Comparison of ENCODE assay signal across 26 cellular contexts in the genomic region with DNA sequence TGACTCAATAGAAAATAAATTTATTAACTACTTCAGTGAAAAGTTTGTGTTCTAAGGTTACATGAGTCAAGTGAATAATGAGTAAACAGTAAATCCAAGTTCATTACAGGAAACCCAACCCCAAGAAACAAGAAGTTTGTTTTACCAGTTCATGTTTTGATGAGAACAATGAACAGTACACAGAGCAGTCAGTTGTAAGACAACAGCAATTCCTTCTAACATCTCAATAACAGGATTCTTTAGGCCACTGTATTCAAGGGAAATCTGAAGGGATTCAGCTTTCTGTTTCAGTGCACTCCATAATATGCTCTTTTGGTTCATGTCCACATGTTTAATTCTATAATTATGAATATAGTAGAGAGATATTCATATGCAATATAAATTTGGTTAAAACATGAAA. TPM values are rescaled to one million over a fixed set of nuclear protein-coding genes. Genes with fewer than 3 reads are reported as not detected.
A peak's percentile ranks its signal among the peaks of the same experiment; 100 is the strongest.
DNase-seq lines count a peak whose midpoint lies in the region; ATAC-seq, FAIRE-seq and TF ChIP-seq lines count a peak whose summit lies in the region.
"Had no signal": no experiment of that assay in that cellular context is flagged by ENCODE, and none has a peak within 500 bp of the region (broad histone marks: within the 10 kb centered on the region; RNA-seq: fewer than 3 reads in every experiment).

No MANE protein-coding gene starts in this region.

- intact Hi-C loops in PC-3 (cut with micrococcal nuclease): no loop called here
- intact Hi-C loops in HepG2 (cut with micrococcal nuclease; ENCODE audit: unreplicated experiment): no loop called here

- H2AFZ ChIP-seq in PC-3 (ENCODE audit: low read length) (no peak overlapping the region), osteoblast (ENCODE audit: low read length) (no peak overlapping the region), HepG2 (ENCODE audit: low read length) (no peak overlapping the region)
- H2AFZ ChIP-seq: GM23248 had no signal

- no peak overlapping the region for H3K4me3 Mint-ChIP-seq in activated T-cell treated with anti-CD3 and anti-CD28 coated beads, Interleukin-2, amount 50 U/mL, for 4 hours
- H3K4me3 Mint-ChIP-seq: CD14-positive monocyte; CD4-positive, alpha-beta T cell; CD8-positive, alpha-beta memory T cell had no signal

- no peak overlapping the region for H3K4me3 ChIP-seq in PC-3 (ENCODE audit: low read length)
- no peak overlapping the region for H3K4me3 ChIP-seq in osteoblast (ENCODE audit: insufficient read depth, low read length)
- no peak overlapping the region for H3K4me3 ChIP-seq in HepG2 (replicated peaks in 1 of 3; ENCODE audit: insufficient read depth in 1 of 3, low read depth in 2 of 3, low read length in 3 of 3)
- H3K4me3 ChIP-seq in HAP-1: no peak overlapping the region
- H3K4me3 ChIP-seq: A549; BLaER1 treated with 17β-estradiol and CSF1 and Interleukin-3, amounts not matched to agents 10 nM and 100 nM; GM23248 had no signal

- ATAC-seq in PC-3: peak; percentile 89
- ATAC-seq in activated T-cell treated with anti-CD3 and anti-CD28 coated beads, Interleukin-2, amount 50 U/mL, for 4 hours: no peak
- ATAC-seq in HepG2: no peak
- ATAC-seq: A549, HCT116 had no signal

- POLR2A ChIA-PET in PC-3 (lab: Charles Lee; ENCODE audit: unreplicated experiment) (no interaction called here), HepG2 (lab: Yijun Ruan, JAX) (no interaction called here)

- DNase-seq in COLO829 (ENCODE audit: low spot score) (peak; percentile 35), PC-3 (no peak), osteoblast (ENCODE audit: insufficient read length, low spot score, missing footprints) (peak; percentile 17), HepG2 (ENCODE audit: low spot score) (no peak), HAP-1 (ENCODE audit: low spot score in 2 of 2) (no peak)
- DNase-seq in activated T-cell treated with anti-CD3 and anti-CD28 coated beads, Interleukin-2, amount 50 U/mL, for 4 hours: no peak
- DNase-seq: 8988T; ACHN; AML-193; BE2C; Calu3; CD4-positive, alpha-beta T cell; CD8-positive, alpha-beta memory T cell; COR-L47; DMS53; DMS79 treated with DMSO at 0.1 percent for 48 hours; GF-D8; GM23248; H7 had no signal

- H3K9me3 Mint-ChIP-seq in activated T-cell treated with anti-CD3 and anti-CD28 coated beads, Interleukin-2, amount 50 U/mL, for 4 hours: no peaks in the 10 kb centered on the region
- H3K9me3 Mint-ChIP-seq: CD4-positive, alpha-beta T cell; CD8-positive, alpha-beta memory T cell had no signal

- no peak overlapping the region for H3K9ac ChIP-seq in PC-3 (ENCODE audit: low read length)
- no peak overlapping the region for H3K9ac ChIP-seq in HepG2 (ENCODE audit: insufficient read depth, low read depth, low read length)
- H3K9ac ChIP-seq: BLaER1 treated with 17β-estradiol and CSF1 and Interleukin-3, amounts not matched to agents 10 nM and 100 nM; GM23248 had no signal

- H3K4me1 Mint-ChIP-seq in activated T-cell treated with anti-CD3 and anti-CD28 coated beads, Interleukin-2, amount 50 U/mL, for 4 hours (ENCODE audit: low read depth): no peaks in the 10 kb centered on the region
- H3K4me1 Mint-ChIP-seq: CD14-positive monocyte had no signal

- H4K20me1 ChIP-seq in PC-3 (ENCODE audit: low read length) (no peaks in the 10 kb centered on the region), osteoblast (ENCODE audit: insufficient read depth, low read length) (no peaks in the 10 kb centered on the region), HepG2 (ENCODE audit: insufficient read depth, low read length) (no peaks in the 10 kb centered on the region)

- BruUV-seq in PC-3 (replicated peaks; lab: Mats Ljungman, UMichigan) (no TSS peak), HepG2 (replicated peaks; lab: Mats Ljungman, UMichigan) (no TSS peak)

- no peaks in the 10 kb centered on the region for H3K27me3 ChIP-seq in PC-3 (ENCODE audit: low read length)
- H3K27me3 ChIP-seq in osteoblast (ENCODE audit: insufficient read depth, low read length): no peaks in the 10 kb centered on the region
- no peaks in the 10 kb centered on the region for H3K27me3 ChIP-seq in HepG2 (ENCODE audit: control insufficient read depth in 1 of 2, insufficient read depth in 2 of 2, low read length in 2 of 2)
- no peaks in the 10 kb centered on the region for H3K27me3 ChIP-seq in HAP-1 (ENCODE audit: low read depth)
- H3K27me3 ChIP-seq: BE2C; BLaER1 treated with 17β-estradiol and CSF1 and Interleukin-3, amounts not matched to agents 10 nM and 100 nM had no signal

- H3K27ac ChIP-seq in PC-3 (ENCODE audit: low read length): no peak overlapping the region
- no peak overlapping the region for H3K27ac ChIP-seq in osteoblast (ENCODE audit: low read depth, low read length)
- no peak overlapping the region for H3K27ac ChIP-seq in HepG2 (ENCODE audit: extremely low read length, insufficient read depth, low read length)
- H3K27ac ChIP-seq: A549; BLaER1 treated with 17β-estradiol and CSF1 and Interleukin-3, amounts not matched to agents 10 nM and 100 nM; GM23248 had no signal

- no peaks in the 10 kb centered on the region for H3K9me2 ChIP-seq in PC-3 (replicated peaks; ENCODE audit: low read length)

- H3K27me3 Mint-ChIP-seq in activated T-cell treated with anti-CD3 and anti-CD28 coated beads, Interleukin-2, amount 50 U/mL, for 4 hours (ENCODE audit: low read depth): no peaks in the 10 kb centered on the region
- H3K27me3 Mint-ChIP-seq: CD4-positive, alpha-beta T cell; CD8-positive, alpha-beta memory T cell had no signal

- TF ChIP-seq EP300 in HepG2 (IDR thresholded peaks at IDR 0.05; ENCODE audit: low read depth in 2 of 2, low read length in 2 of 2) (no peak), HepG2 (CRISPR knock-in tag; IDR thresholded peaks at IDR 0.05; ENCODE audit: borderline replicate concordance) (no peak)

- H3K36me3 ChIP-seq in PC-3 (ENCODE audit: low read depth, low read length) (peaks cover 3% of the 10 kb centered on the region; the same call in 1 of the 2 replicates), osteoblast (ENCODE audit: insufficient read depth, low read length) (peaks cover 23% of the 10 kb centered on the region), HepG2 (replicated peaks in 1 of 2; ENCODE audit: control insufficient read depth in 1 of 2, insufficient read depth in 2 of 2, low read length in 2 of 2) (peaks cover 0 to 11% of the 10 kb centered on the region in 2 experiments; a peak in 2 of 5 replicates), HAP-1 (replicated peaks) (peaks cover 37% of the 10 kb centered on the region)

- H3K79me2 ChIP-seq in PC-3 (ENCODE audit: low read length): no peaks in the 10 kb centered on the region
- no peaks in the 10 kb centered on the region for H3K79me2 ChIP-seq in osteoblast (ENCODE audit: insufficient read depth, low read length)
- H3K79me2 ChIP-seq in HepG2 (ENCODE audit: insufficient read depth, low read length): no peaks in the 10 kb centered on the region

- TF ChIP-seq RAD21 in HepG2 (CRISPR knock-in tag; IDR thresholded peaks at IDR 0.05): no peak

- in situ Hi-C loops in HepG2 (cut with HindIII; ENCODE audit: extremely low pct_ligation_motif_present, low pct_unique_long_range_greater_than_20kb): no loop called here
- in situ Hi-C loops in HAP-1 (cut with MboI; ENCODE audit: low sequenced_read_pairs): no loop called here

- H3K4me2 ChIP-seq in PC-3 (ENCODE audit: low read length): no peak overlapping the region
- no peak overlapping the region for H3K4me2 ChIP-seq in osteoblast (ENCODE audit: insufficient read depth, low read length)
- H3K4me2 ChIP-seq in HepG2 (ENCODE audit: low read depth, low read length): no peak overlapping the region
- H3K4me2 ChIP-seq: A549; BLaER1 treated with 17β-estradiol and CSF1 and Interleukin-3, amounts not matched to agents 10 nM and 100 nM had no signal

- H3K4me1 ChIP-seq in PC-3 (ENCODE audit: insufficient read depth, low read length): no peaks in the 10 kb centered on the region
- H3K4me1 ChIP-seq in osteoblast (ENCODE audit: insufficient read depth, low read length): no peaks in the 10 kb centered on the region
- no peaks in the 10 kb centered on the region for H3K4me1 ChIP-seq in HepG2 (ENCODE audit: insufficient read depth, low read length)
- no peaks in the 10 kb centered on the region for H3K4me1 ChIP-seq in HAP-1
- H3K4me1 ChIP-seq: A549; BE2C; BLaER1 treated with 17β-estradiol and CSF1 and Interleukin-3, amounts not matched to agents 10 nM and 100 nM had no signal

- no peak for FAIRE-seq in HepG2 (lab: Jason Lieb, UNC)
- FAIRE-seq: A549, GM12892, GM19239, H1 had no signal

- H3F3A ChIP-seq in PC-3 (ENCODE audit: low read length, unreplicated experiment): no peaks in the 10 kb centered on the region

- CTCF ChIA-PET in PC-3 (lab: Charles Lee) (no interaction called here), HepG2 (lab: Yijun Ruan, JAX; ENCODE audit: low intra/inter-chr PET ratio, low total read pairs) (no interaction called here)

- TF ChIP-seq POLR2A in HepG2 (IDR thresholded peaks at IDR 0.05; ENCODE audit: insufficient read depth in 1 of 2, low read depth in 2 of 2, low read length in 2 of 2): no peak

- TF ChIP-seq CTCF in PC-3 (conservative IDR thresholded peaks at IDR 0.05; ENCODE audit: low read depth, low read length): no peak
- TF ChIP-seq CTCF in osteoblast (IDR thresholded peaks at IDR 0.05; ENCODE audit: extremely low read depth, low read depth, low read length): no peak
- TF ChIP-seq CTCF in HepG2 (CRISPR knock-in tag; IDR thresholded peaks at IDR 0.05): no peak

- no peaks in the 10 kb centered on the region for H3K9me3 ChIP-seq in PC-3 (ENCODE audit: low read length)
- H3K9me3 ChIP-seq in osteoblast (ENCODE audit: low read depth, low read length): no peaks in the 10 kb centered on the region
- H3K9me3 ChIP-seq in HepG2 (ENCODE audit: low read length): no peaks in the 10 kb centered on the region
- H3K9me3 ChIP-seq in HAP-1: no peaks in the 10 kb centered on the region
- H3K9me3 ChIP-seq: A549; BE2C; BLaER1 treated with 17β-estradiol and CSF1 and Interleukin-3, amounts not matched to agents 10 nM and 100 nM had no signal

- peaks cover 41% of the 10 kb centered on the region for H3K36me3 Mint-ChIP-seq in activated T-cell treated with anti-CD3 and anti-CD28 coated beads, Interleukin-2, amount 50 U/mL, for 4 hours (ENCODE audit: insufficient read depth)

RNA-seq across cellular contexts. Expression of gene ATR, which starts 18.4 kb away (rescaled TPM):
- total RNA-seq in PC-3 (2014; rRNA removed) (15.6 and 25.7 TPM in 2 replicates), osteoblast (22.1 and 23.6 TPM in 2 replicates), HepG2 (2016; rRNA removed; fragmentation: Illumina TruSeq; extraction: Trizol) (17.0 and 21.7 TPM in 2 replicates)
- total RNA-seq in activated T-cell treated with anti-CD3 and anti-CD28 coated beads, Interleukin-2, amount 50 U/mL, for 4 hours: 10 to 100 TPM; 25.5 to 27.9 (median 25.7) TPM
- total RNA-seq in HepG2 (2016; cell fraction: cytosol; rRNA removed; fragmentation: Illumina TruSeq; extraction: Trizol; ENCODE audit: low read depth): 3.3 and 4.6 TPM in 2 replicates
- total RNA-seq in HepG2 (2016; cell fraction: insoluble cytoplasmic fraction; rRNA removed; fragmentation: Illumina TruSeq; extraction: Trizol): 16.0 and 21.3 TPM in 2 replicates
- 5.3 and 6.0 TPM in 2 replicates for total RNA-seq in HepG2 (2016; cell fraction: membrane; rRNA removed; fragmentation: Illumina TruSeq; extraction: Trizol)
- 32.5 and 33.4 TPM in 2 replicates for total RNA-seq in HepG2 (2016; cell fraction: nucleus; rRNA removed; fragmentation: Illumina TruSeq; extraction: Trizol)
- polyA plus RNA-seq in HepG2 (2011; rRNA removed): 5.4 and 6.6 TPM in 2 replicates
- polyA plus RNA-seq in HepG2 (2011; cell fraction: cytosol; rRNA removed): 1.7 and 3.5 TPM in 2 replicates
- polyA plus RNA-seq in HepG2 (2011; cell fraction: nucleus; rRNA removed): 7.2 and 8.3 TPM in 2 replicates
- polyA plus RNA-seq in HepG2 (2012): 6.6 and 8.4 TPM in 2 replicates
- polyA plus RNA-seq in HepG2 (2016; cell fraction: cytosol; fragmentation: Illumina TruSeq; extraction: Trizol; ENCODE audit: low read depth): 1.3 TPM in 2 replicates
- 12.9 and 13.9 TPM in 2 replicates for polyA plus RNA-seq in HepG2 (2016; cell fraction: insoluble cytoplasmic fraction; fragmentation: Illumina TruSeq; extraction: Trizol; ENCODE audit: low read depth)
- polyA plus RNA-seq in HepG2 (2016; cell fraction: membrane; fragmentation: Illumina TruSeq; extraction: Trizol; ENCODE audit: low read depth): 1.6 and 1.9 TPM in 2 replicates
- 24.5 and 26.4 TPM in 2 replicates for polyA plus RNA-seq in HepG2 (2016; cell fraction: nucleus; fragmentation: Illumina TruSeq; extraction: Trizol; ENCODE audit: insufficient read depth, low read depth)
- 6.9 and 27.7 TPM in 2 replicates for polyA minus RNA-seq in HepG2 (2011; rRNA and poly(A)+ RNA removed; ENCODE audit: low replicate concordance)
- polyA minus RNA-seq in HepG2 (2011; cell fraction: cytosol; rRNA and poly(A)+ RNA removed): 6.3 and 7.6 TPM in 2 replicates
- polyA minus RNA-seq in HepG2 (2011; cell fraction: nucleus; rRNA and poly(A)+ RNA removed): 32.3 and 42.5 TPM in 2 replicates

RNA-seq across cellular contexts. Expression of gene PLS1, which starts 36.1 kb away (rescaled TPM):
- total RNA-seq in PC-3 (2014; rRNA removed) (18.7 and 20.1 TPM in 2 replicates), osteoblast (0.88 and 1.1 TPM in 2 replicates), HepG2 (2016; rRNA removed; fragmentation: Illumina TruSeq; extraction: Trizol) (21.1 and 34.1 TPM in 2 replicates)
- 1 to 10 TPM; 3.8 to 6.9 (median 4.6) TPM for total RNA-seq in activated T-cell treated with anti-CD3 and anti-CD28 coated beads, Interleukin-2, amount 50 U/mL, for 4 hours
- total RNA-seq in HepG2 (2016; cell fraction: cytosol; rRNA removed; fragmentation: Illumina TruSeq; extraction: Trizol; ENCODE audit: low read depth): 4.4 and 7.7 TPM in 2 replicates
- total RNA-seq in HepG2 (2016; cell fraction: insoluble cytoplasmic fraction; rRNA removed; fragmentation: Illumina TruSeq; extraction: Trizol): 19.5 and 33.3 TPM in 2 replicates
- total RNA-seq in HepG2 (2016; cell fraction: membrane; rRNA removed; fragmentation: Illumina TruSeq; extraction: Trizol): 5.7 and 6.6 TPM in 2 replicates
- 13.8 and 14.5 TPM in 2 replicates for total RNA-seq in HepG2 (2016; cell fraction: nucleus; rRNA removed; fragmentation: Illumina TruSeq; extraction: Trizol)
- 8.3 and 11.2 TPM in 2 replicates for polyA plus RNA-seq in HepG2 (2011; rRNA removed)
- 5.3 and 9.1 TPM in 2 replicates for polyA plus RNA-seq in HepG2 (2011; cell fraction: cytosol; rRNA removed)
- polyA plus RNA-seq in HepG2 (2011; cell fraction: nucleus; rRNA removed): 2.6 and 3.8 TPM in 2 replicates
- 8.5 and 14.1 TPM in 2 replicates for polyA plus RNA-seq in HepG2 (2012)
- polyA plus RNA-seq in HepG2 (2016; cell fraction: cytosol; fragmentation: Illumina TruSeq; extraction: Trizol; ENCODE audit: low read depth): 0.65 and 0.89 TPM in 2 replicates
- polyA plus RNA-seq in HepG2 (2016; cell fraction: insoluble cytoplasmic fraction; fragmentation: Illumina TruSeq; extraction: Trizol; ENCODE audit: low read depth): 18.7 and 20.7 TPM in 2 replicates
- polyA plus RNA-seq in HepG2 (2016; cell fraction: membrane; fragmentation: Illumina TruSeq; extraction: Trizol; ENCODE audit: low read depth): 1.8 TPM in 2 replicates
- 7.7 and 8.5 TPM in 2 replicates for polyA plus RNA-seq in HepG2 (2016; cell fraction: nucleus; fragmentation: Illumina TruSeq; extraction: Trizol; ENCODE audit: insufficient read depth, low read depth)
- polyA minus RNA-seq in HepG2 (2011; rRNA and poly(A)+ RNA removed; ENCODE audit: low replicate concordance): 4.7 and 8.0 TPM in 2 replicates
- polyA minus RNA-seq in HepG2 (2011; cell fraction: cytosol; rRNA and poly(A)+ RNA removed): 10.1 and 13.0 TPM in 2 replicates
- 13.4 and 18.6 TPM in 2 replicates for polyA minus RNA-seq in HepG2 (2011; cell fraction: nucleus; rRNA and poly(A)+ RNA removed)

Comparison
In these comparisons a context has a peak if more than half of its experiments do, and no peak if none do; other contexts are left out.
1. DNase-seq: peak in COLO829 (single experiment) and osteoblast (single experiment); none in PC-3 (single experiment), activated T-cell treated with anti-CD3 and anti-CD28 coated beads, Interleukin-2, amount 50 U/mL, for 4 hours (single experiment), HepG2 (single experiment) and HAP-1 (0 of 2).